1 cellular context compared by ENCODE assay signal in genomic region chr20:63253438-63254236, GRCh38.
TF ChIP-seq lines count a peak whose summit lies in the region.

No MANE protein-coding gene starts in this region.

TF ChIP-seq in WTC11, 78 proteins besides CTCF, POLR2A, EP300 and RAD21 (continued from another document):
- TF ChIP-seq ARID4B (CRISPR knock-in tag; IDR thresholded peaks at IDR 0.05; ENCODE audit: borderline replicate concordance) (no peak), ATF2 (CRISPR knock-in tag; IDR thresholded peaks at IDR 0.05; ENCODE audit: borderline replicate concordance, low read depth) (no peak), ZBTB43 (CRISPR knock-in tag; IDR thresholded peaks at IDR 0.05) (no peak), FOXJ3 (CRISPR knock-in tag; IDR thresholded peaks at IDR 0.05; ENCODE audit: borderline replicate concordance) (no peak)
TF ChIP-seq in WTC11: peak in this region for 2.
